Comparison of ENCODE assay signal across 9 cellular contexts in genomic region chr20:38875170-38875993, GRCh38. TPM values are rescaled to one million over a fixed set of nuclear protein-coding genes. Genes with fewer than 3 reads are reported as not detected.
DNase-seq lines count a peak whose midpoint lies in the region; ATAC-seq and TF ChIP-seq lines count a peak whose summit lies in the region.
"Had no signal": no experiment of that assay in that cellular context is flagged by ENCODE, and none has a peak within 500 bp of the region (broad histone marks: within the 10 kb centered on the region; RNA-seq: fewer than 3 reads in every experiment).

No MANE protein-coding gene starts in this region.

- intact Hi-C loops in colonic mucosa (cut with DNase I) (no loop called here), breast epithelium (cut with DNase I; ENCODE audit: low total_unique reads) (no loop called here)

- no peaks in the 10 kb centered on the region for H3K9me3 Mint-ChIP-seq in T-helper 1 cell treated with Interleukin-12 subunit alpha and Interleukin-12 subunit beta and Interleukin-4 antibody, amounts not matched to agents 30 μg/mL and 1 μg/mL, for 36 hours

- H3K4me3 Mint-ChIP-seq in T-helper 1 cell treated with Interleukin-12 subunit alpha and Interleukin-12 subunit beta and Interleukin-4 antibody, amounts not matched to agents 30 μg/mL and 1 μg/mL, for 36 hours, result peak overlapping the region; percentile 77

- no peak overlapping the region for H3K4me3 ChIP-seq in colonic mucosa
- H3K4me3 ChIP-seq in breast epithelium, result no peak overlapping the region
- H3K4me3 ChIP-seq: psoas muscle had no signal

- TF ChIP-seq CTCF in colonic mucosa (IDR thresholded peaks at IDR 0.05), result no peak
- TF ChIP-seq CTCF in breast epithelium (IDR thresholded peaks at IDR 0.05), result no peak

- ATAC-seq in HG03045 (IDR thresholded peaks at IDR 0.05; ENCODE audit: unreplicated experiment), result peak; percentile 60

- H3K27ac Mint-ChIP-seq in T-helper 1 cell treated with Interleukin-12 subunit alpha and Interleukin-12 subunit beta and Interleukin-4 antibody, amounts not matched to agents 30 μg/mL and 1 μg/mL, for 36 hours, result peak overlapping the region; percentile 89

- peak overlapping the region; percentile 51 to 52 for H3K9ac ChIP-seq in colonic mucosa (ENCODE audit: low read depth in 2 of 2, low read length in 2 of 2)

- H3K9me3 ChIP-seq in colonic mucosa, result no peaks in the 10 kb centered on the region
- H3K9me3 ChIP-seq in breast epithelium, result no peaks in the 10 kb centered on the region
- H3K9me3 ChIP-seq: psoas muscle had no signal

- H3K27ac ChIP-seq in colonic mucosa, result peak overlapping the region; percentile 52
- H3K27ac ChIP-seq in breast epithelium, result no peak overlapping the region

- TF ChIP-seq POLR2A in breast epithelium (IDR thresholded peaks at IDR 0.05), result no peak

- H3K36me3 ChIP-seq in colonic mucosa, result no peaks in the 10 kb centered on the region
- no peaks in the 10 kb centered on the region for H3K36me3 ChIP-seq in breast epithelium

- no peaks in the 10 kb centered on the region for H3K27me3 ChIP-seq in colonic mucosa
- peaks cover 0 to 16% of the 10 kb centered on the region in 2 donors for H3K27me3 ChIP-seq in breast epithelium

- peaks cover 29% of the 10 kb centered on the region for H3K36me3 Mint-ChIP-seq in T-helper 1 cell treated with Interleukin-12 subunit alpha and Interleukin-12 subunit beta and Interleukin-4 antibody, amounts not matched to agents 30 μg/mL and 1 μg/mL, for 36 hours (ENCODE audit: low read depth)

- no peaks in the 10 kb centered on the region for H3K27me3 Mint-ChIP-seq in T-helper 1 cell treated with Interleukin-12 subunit alpha and Interleukin-12 subunit beta and Interleukin-4 antibody, amounts not matched to agents 30 μg/mL and 1 μg/mL, for 36 hours (ENCODE audit: low read depth)

- H3K4me1 ChIP-seq in colonic mucosa (peaks cover 13% of the 10 kb centered on the region), breast epithelium (no peaks in the 10 kb centered on the region)
- H3K4me1 ChIP-seq: psoas muscle had no signal

- peaks cover 74% of the 10 kb centered on the region for H3K4me1 Mint-ChIP-seq in T-helper 1 cell treated with Interleukin-12 subunit alpha and Interleukin-12 subunit beta and Interleukin-4 antibody, amounts not matched to agents 30 μg/mL and 1 μg/mL, for 36 hours (ENCODE audit: low read depth)

- peak; percentile 23 for DNase-seq in NCI-H2171 treated with DMSO at 0.1 percent for 48 hours (lab: John Stamatoyannopoulos, UW)
- no peak for DNase-seq in NCI-H2171 (lab: John Stamatoyannopoulos, UW)
- peak; percentile 41 for DNase-seq in colonic mucosa
- peak; percentile 29 for DNase-seq in stimulated activated CD4-positive, alpha-beta T cell treated with anti-CD3 and anti-CD28 coated beads, Interleukin-4, amount 100 ng/mL, for 1 hour
- DNase-seq in breast epithelium (ENCODE audit: low spot score in 2 of 2), result no peak
- no peak for DNase-seq in NCI-H187 (lab: John Stamatoyannopoulos, UW)
- DNase-seq: psoas muscle had no signal

RNA-seq across cellular contexts. Expression of gene FAM83D, which starts 50.8 kb away (rescaled TPM):
- total RNA-seq in colonic mucosa (10 to 100 TPM; 25.5 to 32.6 TPM), breast epithelium (under 1 TPM; 0.33 to 0.64 (median 0.59) TPM)

Comparison
In these comparisons a context has a peak if more than half of its experiments do, and no peak if none do; other contexts are left out.
1. DNase-seq: peak in NCI-H2171 treated with DMSO at 0.1 percent for 48 hours (single experiment), colonic mucosa (single experiment) and stimulated activated CD4-positive, alpha-beta T cell treated with anti-CD3 and anti-CD28 coated beads, Interleukin-4, amount 100 ng/mL, for 1 hour (single experiment); none in NCI-H2171 (single experiment), breast epithelium (0 of 2) and NCI-H187 (0 of 2).
2. RNA of gene FAM83D, which starts 50.8 kb away (total RNA-seq): 25.5 to 32.6 TPM in colonic mucosa; 0.33 to 0.64 TPM in breast epithelium; every median in the first group is over 10 times any median in the second.